2 cellular contexts compared by ENCODE assay signal in genomic region chr11:62471603-62472002, GRCh38.
TF ChIP-seq lines count a peak whose summit lies in the region.

No MANE protein-coding gene starts in this region.

TF ChIP-seq in IMR-90, 13 proteins besides CTCF, POLR2A, EP300 and RAD21:
- TF ChIP-seq ELK1 (IDR thresholded peaks at IDR 0.05; ENCODE audit: borderline replicate concordance, low read depth, low read length), result no peak
- TF ChIP-seq RFX5 (IDR thresholded peaks at IDR 0.05; ENCODE audit: low read depth, low read length), result no peak
- TF ChIP-seq FOS (IDR thresholded peaks at IDR 0.05; ENCODE audit: low read depth, low read length), result no peak

TF ChIP-seq in K562, 482 proteins besides CTCF, POLR2A, EP300 and RAD21:
- TF ChIP-seq MECOM (CRISPR knock-in tag; IDR thresholded peaks at IDR 0.05) (0 out of 2 replicates have a peak, but pooled peaks have one; percentile 1), ZNF280B (CRISPR knock-in tag; IDR thresholded peaks at IDR 0.05) (no peak)
